In genomic region chr6:130557481-130558112, GRCh38 we compare ENCODE assay signal across 19 cellular contexts.
A peak's percentile ranks its signal among the peaks of the same experiment; 100 is the strongest.
DNase-seq lines count a peak whose midpoint lies in the region; ATAC-seq and TF ChIP-seq lines count a peak whose summit lies in the region.
"Had no signal": no experiment of that assay in that cellular context is flagged by ENCODE, and none has a peak within 500 bp of the region (broad histone marks: within the 10 kb centered on the region; RNA-seq: fewer than 3 reads in every experiment).

No MANE protein-coding gene starts in this region.

- no peaks in the 10 kb centered on the region for H3K9me3 Mint-ChIP-seq in endodermal cell

- H3K4me1 ChIP-seq in endodermal cell (ENCODE audit: control insufficient read depth, insufficient read depth, low read length): no peaks in the 10 kb centered on the region
- no peaks in the 10 kb centered on the region for H3K4me1 ChIP-seq in psoas muscle
- no peaks in the 10 kb centered on the region for H3K4me1 ChIP-seq in esophagus muscularis mucosa
- H3K4me1 ChIP-seq: stomach had no signal

- H3K9ac ChIP-seq in endodermal cell (ENCODE audit: extremely low read depth, low read length, poor library complexity, severe bottlenecking): no peak overlapping the region

- no peak overlapping the region for H3K27ac ChIP-seq in endodermal cell (ENCODE audit: low read depth, low read length)
- no peak overlapping the region for H3K27ac ChIP-seq in psoas muscle
- no peak overlapping the region for H3K27ac ChIP-seq in esophagus muscularis mucosa (replicated peaks in 1 of 4)
- H3K27ac ChIP-seq: dorsolateral prefrontal cortex, neutrophil, stomach had no signal

- no peaks in the 10 kb centered on the region for H3K4me1 Mint-ChIP-seq in endodermal cell

- no peaks in the 10 kb centered on the region for H3K36me3 ChIP-seq in endodermal cell (ENCODE audit: control insufficient read depth, insufficient read depth, low read length)
- no peaks in the 10 kb centered on the region for H3K36me3 ChIP-seq in psoas muscle (ENCODE audit: insufficient read depth in 1 of 2, low read depth in 1 of 2)
- no peaks in the 10 kb centered on the region for H3K36me3 ChIP-seq in esophagus muscularis mucosa
- H3K36me3 ChIP-seq: neutrophil, stomach had no signal

- WGBS in endodermal cell (ENCODE audit: insufficient coverage in 1 of 2, insufficient read length in 1 of 2), 2 experiments: 78 to 80% methylated on average over 1 to 3 of the region's 3 CpGs
- 77 to 85% (median 83%) methylated on average over 3 of the region's 3 CpGs for WGBS in psoas muscle, 3 donors
- WGBS in esophagus muscularis mucosa: 58% methylated on average over 3 of the region's 3 CpGs

- peak; percentile 36 for ATAC-seq in GM21360 (IDR thresholded peaks at IDR 0.05; ENCODE audit: unreplicated experiment)
- no peak for ATAC-seq in HG02981 (IDR thresholded peaks at IDR 0.05; ENCODE audit: unreplicated experiment)
- ATAC-seq in psoas muscle: no peak
- ATAC-seq: activated T-cell treated with anti-CD3 and anti-CD28 coated beads, Interleukin-2, amount 50 U/mL, for 72 hours had no signal

- H3K36me3 Mint-ChIP-seq in endodermal cell (ENCODE audit: low read depth): no peaks in the 10 kb centered on the region
- H3K36me3 Mint-ChIP-seq: CD4-positive, CD25-positive, alpha-beta regulatory T cell had no signal

- H3K27me3 ChIP-seq in endodermal cell (ENCODE audit: control insufficient read depth, insufficient read depth, low read length, poor library complexity, severe bottlenecking) (no peaks in the 10 kb centered on the region), psoas muscle (ENCODE audit: insufficient read depth in 3 of 3, low read length in 2 of 3) (no peaks in the 10 kb centered on the region), esophagus muscularis mucosa (no peaks in the 10 kb centered on the region)
- H3K27me3 ChIP-seq: neutrophil, stomach had no signal

- no peak overlapping the region for H3K4me3 ChIP-seq in endodermal cell (ENCODE audit: low read length)
- H3K4me3 ChIP-seq in psoas muscle: no peak overlapping the region
- H3K4me3 ChIP-seq in esophagus muscularis mucosa: no peak overlapping the region
- H3K4me3 ChIP-seq: dorsolateral prefrontal cortex, stomach had no signal

- H3K9me3 ChIP-seq in endodermal cell (ENCODE audit: control insufficient read depth, low read length) (no peaks in the 10 kb centered on the region), psoas muscle (no peaks in the 10 kb centered on the region), esophagus muscularis mucosa (no peaks in the 10 kb centered on the region)
- H3K9me3 ChIP-seq: neutrophil, stomach had no signal

- peak; percentile 17 for DNase-seq in COLO668 (lab: John Stamatoyannopoulos, UW; ENCODE audit: unreplicated experiment)
- peak; percentile 66 to 94 (median 81) for DNase-seq in NCI-H1417 (lab: John Stamatoyannopoulos, UW)
- DNase-seq in SHP77 (lab: John Stamatoyannopoulos, UW): peak; percentile 63 to 70
- no peak for DNase-seq in endodermal cell
- DNase-seq in psoas muscle: no peak
- no peak for DNase-seq in esophagus muscularis mucosa (ENCODE audit: extremely low spot score)
- DNase-seq: activated CD4-positive, alpha-beta memory T cell treated with anti-CD3 and anti-CD28 coated beads, Interleukin-2, amount 10 ng/mL, durations not matched to agents 7 days and 5 days; activated T-cell treated with anti-CD3 and anti-CD28 coated beads, Interleukin-2, amount 50 U/mL, for 72 hours; CD4-positive, CD25-positive, alpha-beta regulatory T cell; DND-41; dorsolateral prefrontal cortex; head of caudate nucleus; kidney; midbrain; NCI-H510A; stomach had no signal

- H3K4me3 Mint-ChIP-seq in endodermal cell: no peak overlapping the region
- H3K4me3 Mint-ChIP-seq: activated CD4-positive, alpha-beta memory T cell treated with anti-CD3 and anti-CD28 coated beads, Interleukin-2, amount 10 ng/mL, durations not matched to agents 7 days and 5 days; activated T-cell treated with anti-CD3 and anti-CD28 coated beads, Interleukin-2, amount 50 U/mL, for 72 hours; CD4-positive, CD25-positive, alpha-beta regulatory T cell had no signal

- TF ChIP-seq CTCF in endodermal cell (conservative IDR thresholded peaks at IDR 0.05) (no peak), psoas muscle (IDR thresholded peaks at IDR 0.05) (no peak), esophagus muscularis mucosa (IDR thresholded peaks at IDR 0.05) (no peak)

- H3K27me3 Mint-ChIP-seq in endodermal cell (ENCODE audit: insufficient read depth): no peaks in the 10 kb centered on the region
- H3K27me3 Mint-ChIP-seq: activated CD4-positive, alpha-beta memory T cell treated with anti-CD3 and anti-CD28 coated beads, Interleukin-2, amount 10 ng/mL, durations not matched to agents 7 days and 5 days; CD4-positive, CD25-positive, alpha-beta regulatory T cell had no signal

- no peak for TF ChIP-seq POLR2A in esophagus muscularis mucosa (IDR thresholded peaks at IDR 0.05; ENCODE audit: low read depth)

- H3K27ac Mint-ChIP-seq in endodermal cell: no peak overlapping the region
- H3K27ac Mint-ChIP-seq: activated CD4-positive, alpha-beta memory T cell treated with anti-CD3 and anti-CD28 coated beads, Interleukin-2, amount 10 ng/mL, durations not matched to agents 7 days and 5 days; activated T-cell treated with anti-CD3 and anti-CD28 coated beads, Interleukin-2, amount 50 U/mL, for 72 hours had no signal

- intact Hi-C loops in psoas muscle (cut with DNase I): no loop called here
- intact Hi-C loops in esophagus muscularis mucosa (cut with DNase I): no loop called here

- no peak for TF ChIP-seq EP300 in esophagus muscularis mucosa (IDR thresholded peaks at IDR 0.05)

Comparison
In these comparisons a context has a peak if more than half of its experiments do, and no peak if none do; other contexts are left out.
1. DNase-seq: peak in COLO668 (single experiment), NCI-H1417 (3 of 3) and SHP77 (2 of 2); none in endodermal cell (single experiment), psoas muscle (0 of 2) and esophagus muscularis mucosa (single experiment).